13 cellular contexts compared by ENCODE assay signal in genomic region chr10:123991622-123992570, GRCh38.
DNase-seq lines count a peak whose midpoint lies in the region; ATAC-seq and TF ChIP-seq lines count a peak whose summit lies in the region.
"Had no signal": no experiment of that assay in that cellular context is flagged by ENCODE, and none has a peak within 500 bp of the region (broad histone marks: within the 10 kb centered on the region; RNA-seq: fewer than 3 reads in every experiment).

No MANE protein-coding gene starts in this region.

- no peak for ATAC-seq in natural killer cell treated with Interleukin-12 subunit alpha and Interleukin-12 subunit beta and Interleukin-15 and Interleukin-18, amount 100 ng/mL, for 72 hours
- ATAC-seq in natural killer cell = no peak
- no peak for ATAC-seq in GM21576 (IDR thresholded peaks at IDR 0.05; ENCODE audit: unreplicated experiment)
- ATAC-seq in stimulated activated naive CD8-positive, alpha-beta T cell treated with anti-CD3 and anti-CD28 coated beads, Interleukin-15, Interleukin-2, amounts not matched to agents 100 U/mL and 50 U/mL, for 24 hours = no peak
- ATAC-seq in GM21529 (IDR thresholded peaks at IDR 0.05; ENCODE audit: unreplicated experiment) = no peak
- ATAC-seq: GM12878 had no signal

- TF ChIP-seq CTCF in natural killer cell (IDR thresholded peaks at IDR 0.05) (no peak), epithelial cell of esophagus (IDR thresholded peaks at IDR 0.05; ENCODE audit: insufficient read depth, low read depth, low read length, missing control alignments) (no peak)

- peaks cover 8 to 11% of the 10 kb centered on the region in 2 donors for H3K4me1 Mint-ChIP-seq in natural killer cell treated with Interleukin-12 subunit alpha and Interleukin-12 subunit beta and Interleukin-15 and Interleukin-18, amount 100 ng/mL, for 72 hours (ENCODE audit: low read depth in 2 of 2)
- H3K4me1 Mint-ChIP-seq in natural killer cell = peaks cover 10 to 14% of the 10 kb centered on the region in 2 donors

- H3K4me3 Mint-ChIP-seq in natural killer cell treated with Interleukin-12 subunit alpha and Interleukin-12 subunit beta and Interleukin-15 and Interleukin-18, amount 100 ng/mL, for 72 hours = no peak overlapping the region
- H3K4me3 Mint-ChIP-seq in natural killer cell = no peak overlapping the region

- DNase-seq in natural killer cell treated with Interleukin-12 subunit alpha and Interleukin-12 subunit beta and Interleukin-15 and Interleukin-18, amount 100 ng/mL, for 72 hours (ENCODE audit: low spot score) = peak; percentile 48
- DNase-seq in natural killer cell (no peak), epithelial cell of esophagus (ENCODE audit: low read depth) (peak; percentile 21), myocyte (ENCODE audit: low read depth) (peak; percentile 43), RPMI8226 (no peak)
- no peak for DNase-seq in stimulated activated naive CD8-positive, alpha-beta T cell treated with anti-CD3 and anti-CD28 coated beads, Interleukin-15, Interleukin-2, amounts not matched to agents 100 U/mL and 50 U/mL, for 24 hours
- DNase-seq: activated CD4-positive, alpha-beta T cell treated with anti-CD3 and anti-CD28 coated beads, Interleukin-2, amount 50 U/mL, for 1 hour; activated effector memory CD4-positive, alpha-beta T cell treated with anti-CD3 and anti-CD28 coated beads, Interleukin-2, amount 50 U/mL, for 16 hours; DMS53; NCI-H510A had no signal

- H3K4me3 ChIP-seq in epithelial cell of esophagus (ENCODE audit: low read length) = no peak overlapping the region
- H3K4me3 ChIP-seq: GM12878 had no signal

- H3K27me3 Mint-ChIP-seq in natural killer cell treated with Interleukin-12 subunit alpha and Interleukin-12 subunit beta and Interleukin-15 and Interleukin-18, amount 100 ng/mL, for 72 hours = peaks cover 57% of the 10 kb centered on the region in 2 donors
- peaks cover 65 to 73% of the 10 kb centered on the region in 2 donors for H3K27me3 Mint-ChIP-seq in natural killer cell (ENCODE audit: low read depth in 2 of 2)

- no peaks in the 10 kb centered on the region for H3K9me3 Mint-ChIP-seq in natural killer cell treated with Interleukin-12 subunit alpha and Interleukin-12 subunit beta and Interleukin-15 and Interleukin-18, amount 100 ng/mL, for 72 hours
- H3K9me3 Mint-ChIP-seq in natural killer cell = no peaks in the 10 kb centered on the region

- intact Hi-C loops in natural killer cell (cut with micrococcal nuclease) = no loop called here

- H3K36me3 Mint-ChIP-seq in natural killer cell treated with Interleukin-12 subunit alpha and Interleukin-12 subunit beta and Interleukin-15 and Interleukin-18, amount 100 ng/mL, for 72 hours = peaks cover 4% of the 10 kb centered on the region
- H3K36me3 Mint-ChIP-seq in natural killer cell = peaks cover 6% of the 10 kb centered on the region

- H3K27ac Mint-ChIP-seq in natural killer cell treated with Interleukin-12 subunit alpha and Interleukin-12 subunit beta and Interleukin-15 and Interleukin-18, amount 100 ng/mL, for 72 hours = no peak overlapping the region
- H3K27ac Mint-ChIP-seq in natural killer cell = no peak overlapping the region

Comparison
In these comparisons a context has a peak if more than half of its experiments do, and no peak if none do; other contexts are left out.
1. DNase-seq: peak in natural killer cell treated with Interleukin-12 subunit alpha and Interleukin-12 subunit beta and Interleukin-15 and Interleukin-18, amount 100 ng/mL, for 72 hours (single experiment), epithelial cell of esophagus (single experiment) and myocyte (single experiment); none in natural killer cell (single experiment), stimulated activated naive CD8-positive, alpha-beta T cell treated with anti-CD3 and anti-CD28 coated beads, Interleukin-15, Interleukin-2, amounts not matched to agents 100 U/mL and 50 U/mL, for 24 hours (single experiment) and RPMI8226 (single experiment).